In the genomic region with DNA sequence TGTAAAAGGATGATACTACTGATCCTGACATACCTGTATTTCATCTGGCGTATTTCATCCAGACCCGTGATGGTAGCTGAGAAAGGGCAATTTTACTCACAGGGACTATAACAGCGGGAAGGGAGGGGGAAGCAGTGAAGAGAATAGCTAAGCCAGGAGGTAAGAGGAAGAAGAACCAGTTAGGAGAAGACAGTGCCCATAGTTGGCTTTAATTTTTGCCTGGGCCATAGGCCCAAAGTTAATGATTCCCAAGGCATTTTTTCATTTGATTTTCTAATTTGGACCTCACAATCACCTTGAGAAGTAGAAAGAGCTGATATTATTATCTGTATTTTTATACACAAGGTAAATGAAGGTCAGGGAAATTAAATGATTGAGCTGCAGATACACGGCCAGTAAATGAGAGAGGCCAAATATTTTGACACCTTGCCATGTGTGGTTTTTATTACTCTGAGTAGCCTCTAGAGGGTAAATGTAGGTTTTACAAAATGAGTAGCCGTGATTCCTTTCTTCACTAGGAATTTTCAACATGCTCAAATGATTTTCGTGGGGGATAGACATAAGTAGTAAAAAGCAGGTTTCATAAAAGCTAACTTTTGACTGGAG, we compare ENCODE assay signal across 24 cellular contexts.
DNase-seq lines count a peak whose midpoint lies in the region; ATAC-seq, FAIRE-seq and TF ChIP-seq lines count a peak whose summit lies in the region.
"Had no signal": no experiment of that assay in that cellular context is flagged by ENCODE, and none has a peak within 500 bp of the region (broad histone marks: within the 10 kb centered on the region; RNA-seq: fewer than 3 reads in every experiment).

No MANE protein-coding gene starts in this region.

- no peak overlapping the region for H3K27ac ChIP-seq in endodermal cell (ENCODE audit: low read depth, low read length)
- H3K27ac ChIP-seq in pancreas: no peak overlapping the region
- H3K27ac ChIP-seq: BLaER1 treated with 17β-estradiol and CSF1 and Interleukin-3, amounts not matched to agents 10 nM and 100 nM had no signal

- no peak overlapping the region for H3K27ac Mint-ChIP-seq in endodermal cell
- H3K27ac Mint-ChIP-seq: CD14-positive monocyte; CD4-positive, alpha-beta T cell; HFFc6 had no signal

- H3K4me1 Mint-ChIP-seq in endodermal cell: no peaks in the 10 kb centered on the region
- H3K4me1 Mint-ChIP-seq: CD14-positive monocyte; CD8-positive, alpha-beta memory T cell had no signal

- H3K36me3 ChIP-seq in endodermal cell (ENCODE audit: control insufficient read depth, insufficient read depth, low read length) (no peaks in the 10 kb centered on the region), pancreas (no peaks in the 10 kb centered on the region)
- H3K36me3 ChIP-seq: BE2C; BLaER1 treated with 17β-estradiol and CSF1 and Interleukin-3, amounts not matched to agents 10 nM and 100 nM; HAP-1 had no signal

- no peaks in the 10 kb centered on the region for H3K27me3 Mint-ChIP-seq in endodermal cell (ENCODE audit: insufficient read depth)
- H3K27me3 Mint-ChIP-seq: CD4-positive, alpha-beta T cell had no signal

- no peaks in the 10 kb centered on the region for H3K36me3 Mint-ChIP-seq in endodermal cell (ENCODE audit: low read depth)
- H3K36me3 Mint-ChIP-seq: CD14-positive monocyte; CD8-positive, alpha-beta memory T cell had no signal

- H3K4me1 ChIP-seq in endodermal cell (ENCODE audit: control insufficient read depth, insufficient read depth, low read length) (peaks cover 5% of the 10 kb centered on the region), pancreas (peaks cover 0 to 9% (median 0%) of the 10 kb centered on the region in 3 donors)
- H3K4me1 ChIP-seq: BE2C, HAP-1 had no signal

- 90 to 93% methylated on average over 5 to 6 of the region's 6 CpGs for WGBS in endodermal cell (ENCODE audit: insufficient coverage in 1 of 2, insufficient read length in 1 of 2), 2 experiments
- whole genome bisulfite sequencing in pancreas, 2 donors: 56 to 61% methylated on average over 6 of the region's 6 CpGs

- ATAC-seq in pancreas (peak in 3 of 4 donors; percentile 53 to 77 (median 69)), HG02852 (IDR thresholded peaks at IDR 0.05; ENCODE audit: unreplicated experiment) (no peak), GM18907 (IDR thresholded peaks at IDR 0.05; ENCODE audit: unreplicated experiment) (no peak)
- ATAC-seq: GM12878 had no signal

- TF ChIP-seq CTCF in AG10803 (conservative IDR thresholded peaks at IDR 0.05; ENCODE audit: low read length): no peak
- TF ChIP-seq CTCF in endodermal cell (conservative IDR thresholded peaks at IDR 0.05): peak; percentile 10
- no peak for TF ChIP-seq CTCF in pancreas (IDR thresholded peaks at IDR 0.05)

- H3K9me3 Mint-ChIP-seq in endodermal cell: no peaks in the 10 kb centered on the region
- H3K9me3 Mint-ChIP-seq: CD4-positive, alpha-beta T cell; CD8-positive, alpha-beta memory T cell; HFFc6 had no signal

- H3K9me3 ChIP-seq in endodermal cell (ENCODE audit: control insufficient read depth, low read length) (no peaks in the 10 kb centered on the region), pancreas (no peaks in the 10 kb centered on the region)
- H3K9me3 ChIP-seq: BE2C; BLaER1 treated with 17β-estradiol and CSF1 and Interleukin-3, amounts not matched to agents 10 nM and 100 nM; HAP-1 had no signal

- no peaks in the 10 kb centered on the region for H3K27me3 ChIP-seq in endodermal cell (ENCODE audit: control insufficient read depth, insufficient read depth, low read length, poor library complexity, severe bottlenecking)
- H3K27me3 ChIP-seq in pancreas: no peaks in the 10 kb centered on the region
- H3K27me3 ChIP-seq: BE2C had no signal

- peak; percentile 1 for DNase-seq in A172 (ENCODE audit: low spot score)
- DNase-seq in AG10803 (ENCODE audit: low read depth): peak; percentile 9
- DNase-seq in endodermal cell: no peak
- no peak for DNase-seq in pancreas
- DNase-seq in ecto neural progenitor cell (ENCODE audit: low spot score): no peak
- DNase-seq: 8988T; AML-193; BE2C; CD4-positive, alpha-beta T cell; CD8-positive, alpha-beta memory T cell; DMS 273 treated with DMSO at 0.1 percent for 48 hours; DMS79; EL; GDM1; GOT3; HFFc6 had no signal

- H3K4me3 ChIP-seq in AG10803 (ENCODE audit: low read length) (no peak overlapping the region), endodermal cell (ENCODE audit: low read length) (no peak overlapping the region), pancreas (no peak overlapping the region)
- H3K4me3 ChIP-seq: BLaER1 treated with 17β-estradiol and CSF1 and Interleukin-3, amounts not matched to agents 10 nM and 100 nM; GM12878; HAP-1 had no signal

- intact Hi-C loops in pancreas (cut with DNase I): no loop called here

- H3K4me3 Mint-ChIP-seq in endodermal cell: no peak overlapping the region
- H3K4me3 Mint-ChIP-seq: CD14-positive monocyte; CD4-positive, alpha-beta T cell; CD8-positive, alpha-beta memory T cell; HFFc6 had no signal

- no peak for FAIRE-seq in pancreas (lab: Jason Lieb, UNC)
- FAIRE-seq: D721Med, GM12878, H54 had no signal

- no peak overlapping the region for H3K9ac ChIP-seq in endodermal cell (ENCODE audit: extremely low read depth, low read length, poor library complexity, severe bottlenecking)
- H3K9ac ChIP-seq: BLaER1 treated with 17β-estradiol and CSF1 and Interleukin-3, amounts not matched to agents 10 nM and 100 nM had no signal

Comparison
In these comparisons a context has a peak if more than half of its experiments do, and no peak if none do; other contexts are left out.
1. DNase-seq: peak in A172 (single experiment) and AG10803 (single experiment); none in endodermal cell (single experiment), pancreas (0 of 6) and ecto neural progenitor cell (single experiment).
2. ATAC-seq: peak in pancreas (3 of 4); none in HG02852 (single experiment) and GM18907 (single experiment).